1 cellular context compared by ENCODE assay signal in the genomic region with DNA sequence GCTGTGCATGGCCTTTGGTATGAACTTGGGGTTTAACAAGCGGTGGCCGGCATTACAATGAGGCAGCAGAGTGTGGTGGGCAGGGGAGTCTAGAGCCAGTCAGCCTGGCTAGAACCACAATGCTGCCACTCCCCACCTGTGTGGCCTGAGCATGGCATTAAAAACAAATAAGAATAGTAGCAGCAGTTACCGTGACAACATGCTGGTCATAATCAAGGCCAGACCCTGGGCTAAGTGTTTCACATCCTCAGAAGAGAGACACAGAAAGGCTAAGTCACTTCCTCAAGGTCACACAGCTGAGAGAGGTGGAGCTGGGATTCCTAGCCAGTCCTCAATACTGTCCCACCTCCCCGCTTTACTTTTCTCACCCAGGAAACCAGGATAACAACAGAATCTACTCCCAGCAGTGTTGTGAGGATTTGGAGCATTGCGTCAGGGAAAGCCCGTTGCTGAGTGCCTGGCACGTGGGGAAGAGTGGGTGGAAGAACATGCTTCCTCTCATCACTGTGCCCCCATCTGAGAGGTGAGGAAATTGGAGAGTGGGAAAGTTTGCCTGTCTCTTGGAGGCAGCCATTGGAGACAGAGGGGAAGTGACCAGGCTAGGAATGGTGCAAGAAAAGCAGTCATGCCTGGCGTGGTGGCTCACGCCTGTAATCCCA.
TF ChIP-seq lines count a peak whose summit lies in the region.

No MANE protein-coding gene starts in this region.

TF ChIP-seq in endothelial cell of umbilical vein, 7 proteins besides CTCF, POLR2A, EP300 and RAD21:
- no peak for TF ChIP-seq MYC (IDR thresholded peaks at IDR 0.05; ENCODE audit: low read depth, low read length)
- TF ChIP-seq GATA2 (IDR thresholded peaks at IDR 0.05; ENCODE audit: insufficient read depth, insufficient read length, low read depth, low read length), result no peak
- no peak for TF ChIP-seq FOS (IDR thresholded peaks at IDR 0.05; ENCODE audit: borderline replicate concordance, insufficient read depth, low read length)
- TF ChIP-seq POLR2AphosphoS5 (IDR thresholded peaks at IDR 0.05; ENCODE audit: insufficient read depth, low read depth, low read length), result no peak
- no peak for TF ChIP-seq JUN (IDR thresholded peaks at IDR 0.05; ENCODE audit: borderline replicate concordance, insufficient read depth, insufficient read length, low read depth)
- TF ChIP-seq, protein P1, sequence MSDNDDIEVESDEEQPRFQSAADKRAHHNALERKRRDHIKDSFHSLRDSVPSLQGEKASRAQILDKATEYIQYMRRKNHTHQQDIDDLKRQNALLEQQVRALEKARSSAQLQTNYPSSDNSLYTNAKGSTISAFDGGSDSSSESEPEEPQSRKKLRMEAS (IDR thresholded peaks at IDR 0.05; ENCODE audit: insufficient read depth, insufficient read length), result no peak
TF ChIP-seq in endothelial cell of umbilical vein: peak in this region for 0.
